ENCODE assay signal across 8 cellular contexts in genomic region chr1:87330201-87330953, GRCh38. TPM values are rescaled to one million over a fixed set of nuclear protein-coding genes. Genes with fewer than 3 reads are reported as not detected.
A peak's percentile ranks its signal among the peaks of the same experiment; 100 is the strongest.
DNase-seq lines count a peak whose midpoint lies in the region; ATAC-seq and TF ChIP-seq lines count a peak whose summit lies in the region.

No MANE protein-coding gene starts in this region.

- POLR2A ChIA-PET in AG04449 (lab: Yijun Ruan, JAX), result interaction anchor here (0.6 to 1.2 kb wide), 4 partner anchors 36 to 624 kb away, joined by 3 to 4 read pairs (median 3); no protein-coding TSS in a partner anchor

- peak overlapping the region; percentile 88 for H3K27ac ChIP-seq in cingulate gyrus (ENCODE audit: low read depth, low read length)
- peak overlapping the region; percentile 97 to 98 for H3K27ac ChIP-seq in left lung
- H3K27ac ChIP-seq in substantia nigra (ENCODE audit: low read depth, low read length, poor library complexity, severe bottlenecking), result peak overlapping the region; percentile 65

- no peaks in the 10 kb centered on the region for H3K9me3 ChIP-seq in left lung

- no peak for TF ChIP-seq CTCF in AG04449 (IDR thresholded peaks at IDR 0.05; ENCODE audit: insufficient read depth, low read length, missing control alignments)
- TF ChIP-seq CTCF in GM12865 (IDR thresholded peaks at IDR 0.05; ENCODE audit: insufficient read depth, low read depth, low read length, missing control alignments), result no peak
- no peak for TF ChIP-seq CTCF in left lung (IDR thresholded peaks at IDR 0.05)

- no peak for ATAC-seq in left lung
- ATAC-seq in GM21381 (IDR thresholded peaks at IDR 0.05; ENCODE audit: unreplicated experiment), result no peak
- ATAC-seq in HG02970 (IDR thresholded peaks at IDR 0.05; ENCODE audit: low FRiP score, unreplicated experiment), result no peak

- H3K4me1 ChIP-seq in left lung, result peaks cover 18 to 44% of the 10 kb centered on the region in 2 donors

- H3K4me3 ChIP-seq in AG04449 (ENCODE audit: low read depth, low read length), result peak overlapping the region; percentile 71
- H3K4me3 ChIP-seq in GM12865 (ENCODE audit: low read depth, low read length), result peak overlapping the region; percentile 67
- peak overlapping the region; percentile 73 to 76 for H3K4me3 ChIP-seq in left lung

- intact Hi-C loops in left lung (cut with DNase I), result no loop called here

- no peaks in the 10 kb centered on the region for H3K27me3 ChIP-seq in left lung

- no peak for DNase-seq in AG04449 (ENCODE audit: low read depth, low spot score)
- DNase-seq in GM12865 (ENCODE audit: low read depth), result peak; percentile 46
- peak; percentile 59 for DNase-seq in RKO (ENCODE audit: low spot score)
- DNase-seq in left lung, result peak in 1 of 2 donors; percentile 45
- DNase-seq in substantia nigra (lab: John Stamatoyannopoulos, UW), result peak in 27 of 49 donors; percentile 3 to 42 (median 15)

- H3K36me3 ChIP-seq in left lung, result peaks cover 0 to 3% of the 10 kb centered on the region in 2 donors

- CTCF ChIA-PET in AG04449 (lab: Yijun Ruan, JAX), result interaction anchor here (1.3 to 2.1 kb wide), 4 partner anchors 10 to 624 kb away, joined by 3 to 15 read pairs (median 6); no protein-coding TSS in a partner anchor

RNA-seq across cellular contexts. Expression of gene LMO4, which starts 1.7 kb away (rescaled TPM):
- 10 to 100 TPM; 56.9 to 66.1 TPM for total RNA-seq in left lung
